ENCODE assay signal across 28 cellular contexts in genomic region chr5:160727296-160727997, GRCh38.
"Had no signal": no experiment of that assay in that cellular context is flagged by ENCODE, and none has a peak within 500 bp of the region (broad histone marks: within the 10 kb centered on the region; RNA-seq: fewer than 3 reads in every experiment).

No MANE protein-coding gene starts in this region.

- H3K4me2 ChIP-seq: KMS-11 had no signal

- H3K4me1 ChIP-seq: Peyer's patch, SJSA1 had no signal

- H3K27ac Mint-ChIP-seq: activated CD4-positive, alpha-beta memory T cell treated with anti-CD3 and anti-CD28 coated beads, Interleukin-2, amount 10 ng/mL, durations not matched to agents 7 days and 5 days; activated naive CD4-positive, alpha-beta T cell treated with anti-CD3 and anti-CD28 coated beads for 36 hours; activated naive CD8-positive, alpha-beta T cell; activated T-helper 17 cell treated with anti-CD3 and anti-CD28 coated beads, Interleukin-2, amount 50 U/mL, for 72 hours; T-helper 2 cell treated with Interferon-gamma antibody and Interleukin-4, amounts not matched to agents 5 μg/mL and 100 μg/mL, for 36 hours had no signal

- H3K27ac ChIP-seq: KMS-11, Peyer's patch, RWPE1, SJSA1 had no signal

- H3K9ac ChIP-seq: KMS-11 had no signal

- H3K4me3 Mint-ChIP-seq: activated CD4-positive, alpha-beta memory T cell treated with anti-CD3 and anti-CD28 coated beads, Interleukin-2, amount 10 ng/mL, durations not matched to agents 7 days and 5 days; activated naive CD4-positive, alpha-beta T cell treated with anti-CD3 and anti-CD28 coated beads for 36 hours; activated naive CD8-positive, alpha-beta T cell; activated T-helper 17 cell treated with anti-CD3 and anti-CD28 coated beads, Interleukin-2, amount 50 U/mL, for 72 hours; T-helper 2 cell treated with Interferon-gamma antibody and Interleukin-4, amounts not matched to agents 5 μg/mL and 100 μg/mL, for 36 hours had no signal

- H3K9me3 Mint-ChIP-seq: activated CD4-positive, alpha-beta memory T cell treated with anti-CD3 and anti-CD28 coated beads, Interleukin-2, amount 10 ng/mL, durations not matched to agents 7 days and 5 days; activated naive CD4-positive, alpha-beta T cell treated with anti-CD3 and anti-CD28 coated beads for 36 hours; activated T-helper 17 cell treated with anti-CD3 and anti-CD28 coated beads, Interleukin-2, amount 50 U/mL, for 72 hours; T-helper 2 cell treated with Interferon-gamma antibody and Interleukin-4, amounts not matched to agents 5 μg/mL and 100 μg/mL, for 36 hours had no signal

- H3K9me3 ChIP-seq: MG63, Peyer's patch, SJSA1 had no signal

- H3K36me3 Mint-ChIP-seq: activated naive CD8-positive, alpha-beta T cell had no signal

- H3K36me3 ChIP-seq: MG63, Peyer's patch, SJSA1 had no signal

- ATAC-seq: activated T-helper 17 cell treated with anti-CD3 and anti-CD28 coated beads, Interleukin-2, amount 50 U/mL, for 72 hours; SK-N-SH treated with all-trans-retinoic acid at 6 μM for 48 hours had no signal

- H3K4me1 Mint-ChIP-seq: activated CD4-positive, alpha-beta memory T cell treated with anti-CD3 and anti-CD28 coated beads, Interleukin-2, amount 10 ng/mL, durations not matched to agents 7 days and 5 days; activated T-helper 17 cell treated with anti-CD3 and anti-CD28 coated beads, Interleukin-2, amount 50 U/mL, for 72 hours had no signal

- H3K27me3 ChIP-seq: MG63, Peyer's patch, SJSA1 had no signal

- DNase-seq: activated CD4-positive, alpha-beta memory T cell treated with anti-CD3 and anti-CD28 coated beads, Interleukin-2, amount 10 ng/mL, durations not matched to agents 7 days and 5 days; activated CD4-positive, alpha-beta T cell treated with anti-CD3 and anti-CD28 coated beads, Interleukin-2, amount 50 U/mL, for 1 hour; activated gamma-delta T cell; activated naive CD4-positive, alpha-beta T cell treated with anti-CD3 and anti-CD28 coated beads for 36 hours; activated T-cell treated with anti-CD3 and anti-CD28 coated beads for 4 hours; activated T-cell treated with anti-CD3 and anti-CD28 coated beads, Interleukin-2, amount 50 U/mL, for 48 hours; amygdala; cerebellar nuclear complex; MG63; MV-4-11; NCI-H1092 treated with DMSO at 0.1 percent for 48 hours; NCI-H1417 treated with DMSO at 0.1 percent for 48 hours; NCI-H1694; NCI-H2029; NCI-H2107; NCI-H2171 treated with DMSO at 0.1 percent for 48 hours; NCI-H226; NCI-H524; Peyer's patch; SHP77; SW 1271 had no signal

- H3K4me3 ChIP-seq: MG63, Peyer's patch, SJSA1 had no signal
